In the genomic region with DNA sequence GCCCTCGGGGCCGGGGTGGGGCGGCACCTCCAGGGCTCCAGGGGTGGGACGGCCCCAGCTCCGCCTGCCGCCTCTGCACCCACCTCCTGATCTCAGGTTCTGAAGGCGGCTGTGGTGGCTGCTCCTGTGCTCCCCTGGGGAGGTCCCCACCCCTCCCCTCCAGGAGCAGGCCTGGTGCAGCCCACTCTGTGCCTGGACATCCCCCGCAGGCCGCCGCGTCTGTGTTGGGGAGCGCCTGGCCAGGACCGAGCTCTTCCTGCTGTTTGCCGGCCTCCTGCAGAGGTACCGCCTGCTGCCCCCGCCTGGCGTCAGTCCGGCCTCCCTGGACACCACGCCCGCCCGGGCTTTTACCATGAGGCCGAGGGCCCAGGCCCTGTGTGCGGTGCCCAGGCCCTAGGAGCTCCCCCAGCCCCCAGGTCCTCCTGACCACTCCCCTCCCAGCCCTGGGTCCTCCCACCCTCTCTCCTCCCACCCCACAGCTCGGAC, we compare ENCODE assay signal across 18 cellular contexts. TPM values are rescaled to one million over a fixed set of nuclear protein-coding genes. Genes with fewer than 3 reads are reported as not detected.
DNase-seq lines count a peak whose midpoint lies in the region; ATAC-seq and TF ChIP-seq lines count a peak whose summit lies in the region.
"Had no signal": no experiment of that assay in that cellular context is flagged by ENCODE, and none has a peak within 500 bp of the region (broad histone marks: within the 10 kb centered on the region; RNA-seq: fewer than 3 reads in every experiment).

No MANE protein-coding gene starts in this region.

- intact Hi-C loops in naive thymus-derived CD4-positive, alpha-beta T cell (cut with micrococcal nuclease) = no loop called here

- no peak overlapping the region for H3K27ac Mint-ChIP-seq in naive thymus-derived CD4-positive, alpha-beta T cell
- H3K27ac Mint-ChIP-seq in activated naive CD4-positive, alpha-beta T cell treated with anti-CD3 and anti-CD28 coated beads, Interleukin-2, amount 50 U/mL, for 72 hours = no peak overlapping the region
- H3K27ac Mint-ChIP-seq: CD8-positive, alpha-beta T cell; GM23338; natural killer cell; stimulated activated memory B cell treated with anti-CD40 and anti-IgM and Interleukin-4, amounts not matched to agents 10 μg/mL and 1 μg/mL and 100 μg/mL, for 72 hours had no signal

- no peaks in the 10 kb centered on the region for H3K36me3 Mint-ChIP-seq in naive thymus-derived CD4-positive, alpha-beta T cell
- H3K36me3 Mint-ChIP-seq in activated naive CD4-positive, alpha-beta T cell treated with anti-CD3 and anti-CD28 coated beads, Interleukin-2, amount 50 U/mL, for 72 hours = no peaks in the 10 kb centered on the region
- H3K36me3 Mint-ChIP-seq: CD8-positive, alpha-beta T cell; natural killer cell; stimulated activated memory B cell treated with anti-CD40 and anti-IgM and Interleukin-4, amounts not matched to agents 10 μg/mL and 1 μg/mL and 100 μg/mL, for 72 hours had no signal

- H3K27me3 ChIP-seq in parathyroid adenoma (ENCODE audit: control insufficient read depth, insufficient read depth, low read length) (no peaks in the 10 kb centered on the region), smooth muscle cell (ENCODE audit: low read depth) (no peaks in the 10 kb centered on the region)
- peaks cover 0 to 4% of the 10 kb centered on the region in 2 donors for H3K27me3 ChIP-seq in naive thymus-derived CD4-positive, alpha-beta T cell (ENCODE audit: control insufficient read depth in 2 of 2, insufficient read depth in 2 of 2, low read length in 2 of 2)
- H3K27me3 ChIP-seq: right atrium auricular region had no signal

- H2AFZ ChIP-seq in parathyroid adenoma = peak overlapping the region; percentile 73
- no peak overlapping the region for H2AFZ ChIP-seq in smooth muscle cell (ENCODE audit: low read depth)
- H2AFZ ChIP-seq: GM23338 had no signal

- H3K9me3 ChIP-seq in parathyroid adenoma (ENCODE audit: control insufficient read depth, low read length) = no peaks in the 10 kb centered on the region
- no peaks in the 10 kb centered on the region for H3K9me3 ChIP-seq in naive thymus-derived CD4-positive, alpha-beta T cell (ENCODE audit: control insufficient read depth in 2 of 3, low read length in 3 of 3)
- no peaks in the 10 kb centered on the region for H3K9me3 ChIP-seq in smooth muscle cell (replicated peaks; ENCODE audit: low read depth)
- H3K9me3 ChIP-seq: right atrium auricular region had no signal

- H3K4me1 ChIP-seq in parathyroid adenoma (peaks cover 2% of the 10 kb centered on the region), smooth muscle cell (ENCODE audit: low read depth) (peaks cover 4% of the 10 kb centered on the region)
- H3K4me1 ChIP-seq in naive thymus-derived CD4-positive, alpha-beta T cell (ENCODE audit: control insufficient read depth in 2 of 2, insufficient read depth in 2 of 2, low read length in 2 of 2) = peaks cover 3 to 4% of the 10 kb centered on the region in 2 donors

- WGBS in smooth muscle cell (ENCODE audit: low lambda C conversion rate) = no CpG with 5 or more reads among the region's 24 CpGs

- no peaks in the 10 kb centered on the region for H3K9me3 Mint-ChIP-seq in naive thymus-derived CD4-positive, alpha-beta T cell
- H3K9me3 Mint-ChIP-seq in activated naive CD4-positive, alpha-beta T cell treated with anti-CD3 and anti-CD28 coated beads, Interleukin-2, amount 50 U/mL, for 72 hours = no peaks in the 10 kb centered on the region
- H3K9me3 Mint-ChIP-seq: CD8-positive, alpha-beta T cell; central memory CD8-positive, alpha-beta T cell; GM23338; natural killer cell; stimulated activated memory B cell treated with anti-CD40 and anti-IgM and Interleukin-4, amounts not matched to agents 10 μg/mL and 1 μg/mL and 100 μg/mL, for 72 hours had no signal

- H3K79me2 ChIP-seq in parathyroid adenoma (no peaks in the 10 kb centered on the region), smooth muscle cell (ENCODE audit: low read depth) (no peaks in the 10 kb centered on the region)

- H3K27ac ChIP-seq in parathyroid adenoma = no peak overlapping the region
- H3K27ac ChIP-seq in naive thymus-derived CD4-positive, alpha-beta T cell (ENCODE audit: low read depth, low read length) = no peak overlapping the region
- no peak overlapping the region for H3K27ac ChIP-seq in smooth muscle cell (ENCODE audit: low read depth)
- H3K27ac ChIP-seq: right atrium auricular region had no signal

- POLR2A ChIA-PET in naive thymus-derived CD4-positive, alpha-beta T cell (lab: Charles Lee) = interaction anchor here (0.5 to 0.9 kb wide), 2 partner anchors 13 to 88 kb away, joined by 3 read pairs; a partner anchor contains a TSS

- H3K9ac ChIP-seq in parathyroid adenoma = no peak overlapping the region
- H3K9ac ChIP-seq in smooth muscle cell (ENCODE audit: low read depth) = no peak overlapping the region

- H3K27me3 Mint-ChIP-seq in naive thymus-derived CD4-positive, alpha-beta T cell = peaks cover 0 to 9% (median 4%) of the 10 kb centered on the region in 5 donors

- CTCF ChIA-PET in naive thymus-derived CD4-positive, alpha-beta T cell (lab: Charles Lee) = no interaction called here

- no peaks in the 10 kb centered on the region for H3K36me3 ChIP-seq in parathyroid adenoma (ENCODE audit: control insufficient read depth, insufficient read depth, low read length)
- H3K36me3 ChIP-seq in naive thymus-derived CD4-positive, alpha-beta T cell (ENCODE audit: control insufficient read depth in 2 of 3, insufficient read depth in 3 of 3, low read length in 3 of 3) = no peaks in the 10 kb centered on the region
- no peaks in the 10 kb centered on the region for H3K36me3 ChIP-seq in smooth muscle cell (ENCODE audit: low read depth)
- H3K36me3 ChIP-seq: right atrium auricular region had no signal

- H3F3A ChIP-seq in smooth muscle cell (ENCODE audit: low read depth) = no peaks in the 10 kb centered on the region

- DNase-seq in GM10266 (ENCODE audit: extremely low spot score) (peak; percentile 73), NCI-H69 (lab: John Stamatoyannopoulos, UW) (peak; percentile 60), dermis blood vessel endothelial cell (peak; percentile 41), smooth muscle cell (lab: John Stamatoyannopoulos, UW; ENCODE audit: unreplicated experiment) (no peak)
- DNase-seq in naive thymus-derived CD4-positive, alpha-beta T cell = no peak
- DNase-seq in activated naive CD4-positive, alpha-beta T cell treated with anti-CD3 and anti-CD28 coated beads, Interleukin-2, amount 50 U/mL, for 72 hours (ENCODE audit: low spot score in 2 of 2) = no peak
- DNase-seq: CD8-positive, alpha-beta T cell; head of caudate nucleus; natural killer cell; NCI-H187; NCI-H748 treated with DMSO at 0.1 percent for 48 hours; SHP77; stimulated activated CD4-positive, alpha-beta T cell treated with anti-CD3 and anti-CD28 coated beads, Interleukin-4, amount 100 ng/mL, for 24 hours had no signal

- H3K4me3 ChIP-seq in parathyroid adenoma (ENCODE audit: low read depth, low read length) (no peak overlapping the region), smooth muscle cell (no peak overlapping the region)
- H3K4me3 ChIP-seq in naive thymus-derived CD4-positive, alpha-beta T cell (ENCODE audit: low read length) = no peak overlapping the region
- H3K4me3 ChIP-seq: GM23338, right atrium auricular region had no signal

- TF ChIP-seq CTCF in GM10266 (IDR thresholded peaks at IDR 0.05; ENCODE audit: control insufficient read depth, insufficient read depth, low read depth, missing control alignments) = peak; percentile 14
- no peak for TF ChIP-seq CTCF in parathyroid adenoma (IDR thresholded peaks at IDR 0.05)
- TF ChIP-seq CTCF in smooth muscle cell (IDR thresholded peaks at IDR 0.05; ENCODE audit: borderline replicate concordance, insufficient read depth, poor library complexity, severe bottlenecking) = no peak

- H3K4me1 Mint-ChIP-seq in naive thymus-derived CD4-positive, alpha-beta T cell = peaks cover 3 to 6% (median 5%) of the 10 kb centered on the region in 7 donors
- H3K4me1 Mint-ChIP-seq: GM23338 had no signal

- peaks cover 4% of the 10 kb centered on the region for H4K20me1 ChIP-seq in smooth muscle cell (ENCODE audit: low read depth)

- H3K4me3 Mint-ChIP-seq in naive thymus-derived CD4-positive, alpha-beta T cell = no peak overlapping the region
- H3K4me3 Mint-ChIP-seq: CD8-positive, alpha-beta T cell; central memory CD8-positive, alpha-beta T cell; GM23338; natural killer cell; stimulated activated memory B cell treated with anti-CD40 and anti-IgM and Interleukin-4, amounts not matched to agents 10 μg/mL and 1 μg/mL and 100 μg/mL, for 72 hours had no signal

- no peak for ATAC-seq in naive thymus-derived CD4-positive, alpha-beta T cell
- no peak for ATAC-seq in activated naive CD4-positive, alpha-beta T cell treated with anti-CD3 and anti-CD28 coated beads, Interleukin-2, amount 50 U/mL, for 72 hours
- ATAC-seq: CD8-positive, alpha-beta T cell; GM23338; natural killer cell; stimulated activated memory B cell treated with anti-CD40 and anti-IgM and Interleukin-4, amounts not matched to agents 10 μg/mL and 1 μg/mL and 100 μg/mL, for 72 hours had no signal

- no peak overlapping the region for H3K4me2 ChIP-seq in parathyroid adenoma (ENCODE audit: low read length)
- no peak overlapping the region for H3K4me2 ChIP-seq in smooth muscle cell
- H3K4me2 ChIP-seq: GM23338 had no signal

RNA-seq across cellular contexts. Expression of a gene that starts 5.5 kb away (rescaled TPM):
- not detected in 2 replicates for total RNA-seq in dermis blood vessel endothelial cell
- not detected for total RNA-seq in naive thymus-derived CD4-positive, alpha-beta T cell
- polyA plus RNA-seq in naive thymus-derived CD4-positive, alpha-beta T cell = not detected
- total RNA-seq in activated naive CD4-positive, alpha-beta T cell treated with anti-CD3 and anti-CD28 coated beads, Interleukin-2, amount 50 U/mL, for 72 hours = not detected
- not detected in 2 replicates for total RNA-seq in smooth muscle cell
- 0.44 TPM in 1 of 2 replicates, not detected in the other for polyA plus RNA-seq in smooth muscle cell
- total RNA-seq: CD8-positive, alpha-beta T cell; GM23338; natural killer cell; right atrium auricular region had no signal
- polyA plus RNA-seq: GM23338 had no signal

RNA-seq across cellular contexts. Expression of a gene that starts 13.1 kb away (rescaled TPM):
- 7.2 and 12.4 TPM in 2 replicates for total RNA-seq in dermis blood vessel endothelial cell
- 10 to 100 TPM; 18.3 to 48.2 (median 46.1) TPM for total RNA-seq in naive thymus-derived CD4-positive, alpha-beta T cell
- 10 to 100 TPM; 26.7 to 28.1 TPM for polyA plus RNA-seq in naive thymus-derived CD4-positive, alpha-beta T cell
- 10 to 100 TPM; 18.8 to 20.7 TPM for total RNA-seq in activated naive CD4-positive, alpha-beta T cell treated with anti-CD3 and anti-CD28 coated beads, Interleukin-2, amount 50 U/mL, for 72 hours
- total RNA-seq in smooth muscle cell = 10.0 and 10.4 TPM in 2 replicates
- polyA plus RNA-seq in smooth muscle cell = 10.4 and 19.0 TPM in 2 replicates

RNA-seq across cellular contexts. Expression of a gene that starts 34.0 kb away (rescaled TPM):
- total RNA-seq in dermis blood vessel endothelial cell (1.7 and 2.9 TPM in 2 replicates), smooth muscle cell (2.0 and 3.0 TPM in 2 replicates)
- total RNA-seq in naive thymus-derived CD4-positive, alpha-beta T cell = 10 to 100 TPM in 3 of 5 experiments, 1 to 10 TPM in 2; 5.0 to 68.6 (median 17.3) TPM
- polyA plus RNA-seq in naive thymus-derived CD4-positive, alpha-beta T cell = 1 to 10 TPM; 3.8 to 5.5 TPM
- 10 to 100 TPM in 1 of 2 donors, 1 to 10 TPM in 1; 9.2 to 19.9 TPM for total RNA-seq in activated naive CD4-positive, alpha-beta T cell treated with anti-CD3 and anti-CD28 coated beads, Interleukin-2, amount 50 U/mL, for 72 hours
- 1.3 and 2.4 TPM in 2 replicates for polyA plus RNA-seq in smooth muscle cell

RNA-seq across cellular contexts. Expression of a gene that starts 55.9 kb away (rescaled TPM):
- total RNA-seq in dermis blood vessel endothelial cell = 64.5 and 69.9 TPM in 2 replicates
- total RNA-seq in naive thymus-derived CD4-positive, alpha-beta T cell = 10 to 100 TPM; 10.1 to 26.5 (median 15.9) TPM
- polyA plus RNA-seq in naive thymus-derived CD4-positive, alpha-beta T cell = 10 to 100 TPM; 13.5 to 16.9 TPM
- 1 to 10 TPM; 1.6 to 9.3 TPM for total RNA-seq in activated naive CD4-positive, alpha-beta T cell treated with anti-CD3 and anti-CD28 coated beads, Interleukin-2, amount 50 U/mL, for 72 hours
- total RNA-seq in smooth muscle cell = 1.8 and 3.6 TPM in 2 replicates
- polyA plus RNA-seq in smooth muscle cell = 2.2 and 3.8 TPM in 2 replicates

Comparison
In these comparisons a context has a peak if more than half of its experiments do, and no peak if none do; other contexts are left out.
1. DNase-seq: peak in GM10266 (single experiment), NCI-H69 (single experiment) and dermis blood vessel endothelial cell (single experiment); none in naive thymus-derived CD4-positive, alpha-beta T cell (0 of 9), activated naive CD4-positive, alpha-beta T cell treated with anti-CD3 and anti-CD28 coated beads, Interleukin-2, amount 50 U/mL, for 72 hours (0 of 2) and smooth muscle cell (single experiment).